1 cellular context compared by ENCODE assay signal in the genomic region with DNA sequence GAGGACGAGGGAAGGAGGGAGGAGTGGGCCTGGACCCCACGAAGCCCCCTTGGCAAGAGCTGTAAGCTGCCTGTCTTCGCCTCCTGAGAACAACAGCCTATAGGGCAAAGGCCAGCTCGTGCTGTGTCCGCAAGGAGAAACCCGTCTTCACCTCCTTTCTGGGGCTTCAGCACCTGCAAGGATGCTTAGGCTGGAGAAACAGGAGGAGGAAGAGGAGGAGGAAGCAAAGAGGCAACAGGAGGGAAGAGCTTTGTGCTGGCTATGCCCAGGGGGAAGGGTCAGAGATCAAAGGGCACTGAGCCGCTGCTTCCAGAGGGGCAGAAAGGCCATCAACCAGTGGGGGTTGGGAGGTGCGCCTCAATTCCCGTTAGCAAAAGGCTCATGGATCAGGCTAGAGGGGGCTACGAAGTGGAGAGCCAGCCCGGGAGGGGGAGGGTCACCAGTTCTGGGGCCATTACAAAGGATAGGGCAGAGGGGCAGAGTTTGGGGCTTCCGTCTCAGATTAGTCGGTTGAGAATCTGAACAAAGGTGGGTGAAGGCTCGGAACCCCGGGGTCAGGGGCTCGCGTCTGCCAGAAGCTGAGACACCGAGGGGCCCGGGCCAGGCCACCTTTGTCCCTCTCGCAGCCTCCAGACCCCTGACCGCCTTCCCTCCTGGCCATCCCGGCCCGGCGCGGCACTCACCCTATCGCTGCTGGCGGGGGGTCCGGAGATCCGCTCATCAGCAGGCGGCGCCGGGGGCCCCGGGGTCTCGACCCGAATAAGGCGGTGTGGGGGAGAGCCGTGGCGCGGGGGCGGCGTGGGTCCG.
A peak's percentile ranks its signal among the peaks of the same experiment; 100 is the strongest.
TF ChIP-seq lines count a peak whose summit lies in the region.

No MANE protein-coding gene starts in this region.

TF ChIP-seq in HepG2, 621 proteins besides CTCF, POLR2A, EP300 and RAD21 (continued from another document):
- TF ChIP-seq, protein P1, sequence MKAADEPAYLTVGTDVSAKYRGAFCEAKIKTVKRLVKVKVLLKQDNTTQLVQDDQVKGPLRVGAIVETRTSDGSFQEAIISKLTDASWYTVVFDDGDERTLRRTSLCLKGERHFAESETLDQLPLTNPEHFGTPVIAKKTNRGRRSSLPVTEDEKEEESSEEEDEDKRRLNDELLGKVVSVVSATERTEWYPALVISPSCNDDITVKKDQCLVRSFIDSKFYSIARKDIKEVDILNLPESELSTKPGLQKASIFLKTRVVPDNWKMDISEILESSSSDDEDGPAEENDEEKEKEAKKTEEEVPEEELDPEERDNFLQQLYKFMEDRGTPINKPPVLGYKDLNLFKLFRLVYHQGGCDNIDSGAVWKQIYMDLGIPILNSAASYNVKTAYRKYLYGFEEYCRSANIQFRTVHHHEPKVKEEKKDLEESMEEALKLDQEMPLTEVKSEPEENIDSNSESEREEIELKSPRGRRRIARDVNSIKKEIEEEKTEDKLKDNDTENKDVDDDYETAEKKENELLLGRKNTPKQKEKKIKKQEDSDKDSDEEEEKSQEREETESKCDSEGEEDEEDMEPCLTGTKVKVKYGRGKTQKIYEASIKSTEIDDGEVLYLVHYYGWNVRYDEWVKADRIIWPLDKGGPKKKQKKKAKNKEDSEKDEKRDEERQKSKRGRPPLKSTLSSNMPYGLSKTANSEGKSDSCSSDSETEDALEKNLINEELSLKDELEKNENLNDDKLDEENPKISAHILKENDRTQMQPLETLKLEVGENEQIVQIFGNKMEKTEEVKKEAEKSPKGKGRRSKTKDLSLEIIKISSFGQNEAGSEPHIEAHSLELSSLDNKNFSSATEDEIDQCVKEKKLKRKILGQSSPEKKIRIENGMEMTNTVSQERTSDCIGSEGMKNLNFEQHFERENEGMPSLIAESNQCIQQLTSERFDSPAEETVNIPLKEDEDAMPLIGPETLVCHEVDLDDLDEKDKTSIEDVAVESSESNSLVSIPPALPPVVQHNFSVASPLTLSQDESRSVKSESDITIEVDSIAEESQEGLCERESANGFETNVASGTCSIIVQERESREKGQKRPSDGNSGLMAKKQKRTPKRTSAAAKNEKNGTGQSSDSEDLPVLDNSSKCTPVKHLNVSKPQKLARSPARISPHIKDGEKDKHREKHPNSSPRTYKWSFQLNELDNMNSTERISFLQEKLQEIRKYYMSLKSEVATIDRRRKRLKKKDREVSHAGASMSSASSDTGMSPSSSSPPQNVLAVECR (CRISPR knock-in tag; IDR thresholded peaks at IDR 0.05; ENCODE audit: borderline replicate concordance), result peak; percentile 68; the same call in 1 of the 2 replicates
- TF ChIP-seq ZEB1 (IDR thresholded peaks at IDR 0.05; ENCODE audit: insufficient replicate concordance, low read depth), result no peak
- TF ChIP-seq GFI1 (CRISPR knock-in tag; IDR thresholded peaks at IDR 0.05; ENCODE audit: borderline replicate concordance), result peak; percentile 14; the same call in 1 of the 2 replicates
- peak; percentile 27 for TF ChIP-seq HNRNPLL (IDR thresholded peaks at IDR 0.05; ENCODE audit: low read depth, low read length, poor library complexity, severe bottlenecking)
- 0 out of 2 replicates have a peak, but pooled peaks have one; percentile 14 for TF ChIP-seq HOXA3 (CRISPR knock-in tag; IDR thresholded peaks at IDR 0.05)
- TF ChIP-seq, protein P2, sequence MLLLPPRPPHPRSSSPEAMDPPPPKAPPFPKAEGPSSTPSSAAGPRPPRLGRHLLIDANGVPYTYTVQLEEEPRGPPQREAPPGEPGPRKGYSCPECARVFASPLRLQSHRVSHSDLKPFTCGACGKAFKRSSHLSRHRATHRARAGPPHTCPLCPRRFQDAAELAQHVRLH (CRISPR knock-in tag; IDR thresholded peaks at IDR 0.05; ENCODE audit: borderline replicate concordance, low read depth), result 0 out of 2 replicates have a peak, but pooled peaks have one; percentile 21
- TF ChIP-seq, protein P3, sequence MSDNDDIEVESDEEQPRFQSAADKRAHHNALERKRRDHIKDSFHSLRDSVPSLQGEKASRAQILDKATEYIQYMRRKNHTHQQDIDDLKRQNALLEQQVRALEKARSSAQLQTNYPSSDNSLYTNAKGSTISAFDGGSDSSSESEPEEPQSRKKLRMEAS (IDR thresholded peaks at IDR 0.05), result peak; percentile 53; the same call in 1 of the 2 replicates
- TF ChIP-seq HNF4A (CRISPR knock-in tag; IDR thresholded peaks at IDR 0.05), result peak; percentile 92
- no peak for TF ChIP-seq ZNF572 (CRISPR knock-in tag; IDR thresholded peaks at IDR 0.05)
- 0 out of 2 replicates have a peak, but pooled peaks have one; percentile 31 for TF ChIP-seq RXRA (CRISPR knock-in tag; IDR thresholded peaks at IDR 0.05)
